Comparison of ENCODE assay signal across 8 cellular contexts in the genomic region with DNA sequence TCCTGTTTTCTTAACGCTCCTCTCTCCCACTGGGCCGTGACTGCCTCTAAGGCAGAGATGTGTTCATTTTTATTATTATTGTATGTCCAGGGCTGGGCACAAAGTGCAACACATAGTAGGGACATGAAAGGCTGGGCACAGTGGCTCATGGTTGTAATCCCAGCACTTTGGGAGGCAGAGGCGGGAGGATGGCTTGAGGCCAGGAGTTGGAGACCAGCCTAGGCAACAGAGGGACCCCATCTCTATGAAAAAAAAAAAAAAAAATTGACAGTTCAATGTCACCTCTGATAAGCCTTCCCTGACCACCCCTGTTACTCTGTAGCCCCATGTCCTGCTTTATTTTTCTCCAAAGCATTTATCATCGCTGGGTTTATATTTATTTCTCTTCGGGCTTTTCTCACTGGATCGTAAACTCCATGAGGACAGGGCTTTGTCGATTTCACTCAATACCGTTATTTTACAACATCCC. TPM values are rescaled to one million over a fixed set of nuclear protein-coding genes. Genes with fewer than 3 reads are reported as not detected.
DNase-seq lines count a peak whose midpoint lies in the region; ATAC-seq and TF ChIP-seq lines count a peak whose summit lies in the region.

No MANE protein-coding gene starts in this region.

- no peak overlapping the region for H3K9ac ChIP-seq in parathyroid adenoma

- H3K27ac Mint-ChIP-seq in CD8-positive, alpha-beta memory T cell = peak overlapping the region; percentile 74 to 99 (median 96)
- H3K27ac Mint-ChIP-seq in effector memory CD8-positive, alpha-beta T cell = peak overlapping the region; percentile 94 to 100

- peaks cover 21% of the 10 kb centered on the region for H3F3A ChIP-seq in PC-9 (ENCODE audit: insufficient read depth, low read depth)

- POLR2A ChIA-PET in CD8-positive, alpha-beta memory T cell (lab: Charles Lee) = interaction anchor here (1.6 to 2.4 kb wide), 2 partner anchors 96 to 114 kb away, joined by 6 to 15 read pairs; no protein-coding TSS in a partner anchor
- POLR2A ChIA-PET in PC-9 (lab: Charles Lee; ENCODE audit: unreplicated experiment) = interaction anchor here (0.6 kb wide), 1 partner anchor 19 kb away, joined by 22 read pairs; no protein-coding TSS in a partner anchor

- H3K4me3 Mint-ChIP-seq in CD8-positive, alpha-beta memory T cell = peak overlapping the region; percentile 96 to 100 (median 98)
- peak overlapping the region; percentile 94 to 97 for H3K4me3 Mint-ChIP-seq in effector memory CD8-positive, alpha-beta T cell

- no peaks in the 10 kb centered on the region for H3K9me3 ChIP-seq in CD8-positive, alpha-beta memory T cell (ENCODE audit: low read length)
- no peaks in the 10 kb centered on the region for H3K9me3 ChIP-seq in PC-9 (ENCODE audit: insufficient read depth, low read depth)
- no peaks in the 10 kb centered on the region for H3K9me3 ChIP-seq in parathyroid adenoma (ENCODE audit: control insufficient read depth, low read length)

- no TSS peak for BruUV-seq in PC-9 (replicated peaks; lab: Mats Ljungman, UMichigan)

- peaks cover 35 to 54% (median 51%) of the 10 kb centered on the region in 3 donors for H3K4me1 Mint-ChIP-seq in CD8-positive, alpha-beta memory T cell
- H3K4me1 Mint-ChIP-seq in effector memory CD8-positive, alpha-beta T cell (ENCODE audit: low read depth in 2 of 2) = peaks cover 40% of the 10 kb centered on the region in 2 donors

- H3K36me3 ChIP-seq in CD8-positive, alpha-beta memory T cell (ENCODE audit: insufficient read depth, low read length) = no peaks in the 10 kb centered on the region
- H3K36me3 ChIP-seq in PC-9 (ENCODE audit: low read depth) = 0 out of 2 replicates have a peak, but pooled peaks cover 5% of the 10 kb centered on the region
- H3K36me3 ChIP-seq in parathyroid adenoma (ENCODE audit: control insufficient read depth, insufficient read depth, low read length) = no peaks in the 10 kb centered on the region

- H3K36me3 Mint-ChIP-seq in CD8-positive, alpha-beta memory T cell = peaks cover 0 to 24% (median 0%) of the 10 kb centered on the region in 3 donors
- peaks cover 29% of the 10 kb centered on the region for H3K36me3 Mint-ChIP-seq in effector memory CD8-positive, alpha-beta T cell (ENCODE audit: insufficient read depth)

- no peak for TF ChIP-seq CTCF in PC-9 (conservative IDR thresholded peaks at IDR 0.05)
- TF ChIP-seq CTCF in parathyroid adenoma (IDR thresholded peaks at IDR 0.05) = no peak

- CTCF ChIA-PET in CD8-positive, alpha-beta memory T cell (lab: Charles Lee) = interaction anchor here (0.9 to 9.0 kb wide), 9 partner anchors 10 to 96 kb away, joined by 3 to 87 read pairs (median 4); no protein-coding TSS in a partner anchor
- CTCF ChIA-PET in PC-9 (lab: Charles Lee) = no interaction called here

- peaks cover 28% of the 10 kb centered on the region for H3K4me1 ChIP-seq in CD8-positive, alpha-beta memory T cell (ENCODE audit: insufficient read depth, low read length)
- H3K4me1 ChIP-seq in PC-9 (replicated peaks; ENCODE audit: insufficient read depth) = peaks cover 35% of the 10 kb centered on the region
- no peaks in the 10 kb centered on the region for H3K4me1 ChIP-seq in parathyroid adenoma

- intact Hi-C loops in PC-9 (cut with micrococcal nuclease; ENCODE audit: unreplicated experiment) = loop anchor here (1.0 kb wide), 1 partner anchor 94 kb away; no protein-coding TSS in a partner anchor

- H3K79me2 ChIP-seq in PC-9 (ENCODE audit: low read depth) (peaks cover 44% of the 10 kb centered on the region), parathyroid adenoma (peaks cover 32% of the 10 kb centered on the region)

- ATAC-seq in effector memory CD8-positive, alpha-beta T cell (replicated peaks) = no peak
- ATAC-seq in HG02798 (IDR thresholded peaks at IDR 0.05; ENCODE audit: poor library complexity, unreplicated experiment) = no peak

- no peaks in the 10 kb centered on the region for H3K9me2 ChIP-seq in PC-9 (ENCODE audit: insufficient read depth)

- peaks cover 0 to 3% (median 0%) of the 10 kb centered on the region in 5 donors for H3K9me3 Mint-ChIP-seq in CD8-positive, alpha-beta memory T cell
- H3K9me3 Mint-ChIP-seq in effector memory CD8-positive, alpha-beta T cell = no peaks in the 10 kb centered on the region

- H3K4me3 ChIP-seq in CD8-positive, alpha-beta memory T cell (ENCODE audit: low read length) = peak overlapping the region; percentile 97
- peak overlapping the region; percentile 86; the same call in 1 of the 2 replicates for H3K4me3 ChIP-seq in PC-9
- peak overlapping the region; percentile 99 for H3K4me3 ChIP-seq in parathyroid adenoma (ENCODE audit: low read depth, low read length)

- H3K27me3 ChIP-seq in CD8-positive, alpha-beta memory T cell (ENCODE audit: insufficient read depth, low read length, poor library complexity, severe bottlenecking) = no peaks in the 10 kb centered on the region
- no peaks in the 10 kb centered on the region for H3K27me3 ChIP-seq in PC-9 (ENCODE audit: insufficient read depth, low read depth)
- no peaks in the 10 kb centered on the region for H3K27me3 ChIP-seq in parathyroid adenoma (ENCODE audit: control insufficient read depth, insufficient read depth, low read length)

- no peaks in the 10 kb centered on the region; the same call in 1 of the 2 replicates for H4K20me1 ChIP-seq in PC-9 (ENCODE audit: insufficient read depth)

- DNase-seq in CD8-positive, alpha-beta memory T cell = no peak
- no peak for DNase-seq in PC-9
- DNase-seq in effector memory CD8-positive, alpha-beta T cell = no peak
- no peak for DNase-seq in NCI-H1436 treated with DMSO at 0.1 percent for 48 hours (lab: John Stamatoyannopoulos, UW)
- DNase-seq in OCI-M1 (lab: John Stamatoyannopoulos, UW) = no peak
- no peak for DNase-seq in NCI-H1694 treated with DMSO at 0.1 percent for 48 hours (lab: John Stamatoyannopoulos, UW)

- no peak overlapping the region for H2AFZ ChIP-seq in PC-9
- peak overlapping the region; percentile 89 for H2AFZ ChIP-seq in parathyroid adenoma

- peaks cover 0 to 8% of the 10 kb centered on the region in 2 donors for H3K27me3 Mint-ChIP-seq in CD8-positive, alpha-beta memory T cell
- H3K27me3 Mint-ChIP-seq in effector memory CD8-positive, alpha-beta T cell = no peaks in the 10 kb centered on the region

- no peak overlapping the region for H3K27ac ChIP-seq in CD8-positive, alpha-beta memory T cell (ENCODE audit: low read depth, low read length)
- H3K27ac ChIP-seq in PC-9 (no peak overlapping the region), parathyroid adenoma (no peak overlapping the region)

- H3K4me2 ChIP-seq in PC-9 (peak overlapping the region; percentile 79; the same call in 1 of the 2 replicates), parathyroid adenoma (ENCODE audit: low read length) (peak overlapping the region; percentile 98)

RNA-seq across cellular contexts. Expression of a gene that starts 0.5 kb away (rescaled TPM):
- 100 to 1,000 TPM; 167 to 172 TPM for total RNA-seq in CD8-positive, alpha-beta memory T cell
- polyA plus RNA-seq in CD8-positive, alpha-beta memory T cell = 107 TPM
- total RNA-seq in PC-9 (2021) = 133 and 148 TPM in 2 replicates

RNA-seq across cellular contexts. Expression of a gene that starts 16.6 kb away (rescaled TPM):
- total RNA-seq in CD8-positive, alpha-beta memory T cell = 10 to 100 TPM; 90.3 to 99.6 TPM
- 3.2 TPM for polyA plus RNA-seq in CD8-positive, alpha-beta memory T cell
- total RNA-seq in PC-9 (2021) = 41.6 and 51.9 TPM in 2 replicates
